ENCODE assay signal across 8 cellular contexts in the genomic region with DNA sequence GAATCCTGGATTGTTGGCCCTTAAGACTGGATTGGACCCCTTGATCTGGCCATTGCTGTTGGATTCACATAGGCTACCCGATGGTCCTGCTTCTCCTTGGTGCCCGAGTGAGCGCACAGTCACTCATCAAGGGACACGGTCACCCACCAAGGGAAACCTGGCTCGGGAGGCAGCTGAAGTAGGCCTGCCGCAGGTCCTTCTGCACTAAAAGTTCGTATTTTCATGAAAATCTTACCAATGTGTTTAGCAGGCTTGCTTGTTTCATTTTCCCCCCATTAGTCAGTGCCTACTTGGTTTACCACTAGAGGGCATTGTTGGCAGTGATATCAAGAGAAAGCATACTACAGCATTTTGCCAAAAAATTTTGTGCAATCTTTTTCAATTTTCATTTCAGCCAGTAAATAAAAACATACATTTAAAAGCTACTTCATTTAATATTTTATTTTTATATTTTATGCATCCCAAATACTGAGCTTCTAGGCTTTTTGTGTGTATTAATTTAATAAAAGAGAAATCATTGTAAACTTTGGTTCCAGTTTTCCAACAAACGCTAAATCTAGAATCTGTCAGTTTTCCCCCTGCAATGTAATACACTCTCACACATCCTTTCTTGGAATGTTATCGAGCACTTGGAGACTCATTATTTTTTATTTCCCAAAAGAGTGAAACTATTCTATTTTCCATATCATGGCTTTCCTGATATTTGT.
DNase-seq lines count a peak whose midpoint lies in the region; ATAC-seq and TF ChIP-seq lines count a peak whose summit lies in the region.

No MANE protein-coding gene starts in this region.

- no peak overlapping the region for H3K27ac ChIP-seq in PC-3 (ENCODE audit: low read length)
- H3K27ac ChIP-seq in spleen, result no peak overlapping the region

- POLR2A ChIA-PET in PC-3 (lab: Charles Lee; ENCODE audit: unreplicated experiment), result interaction anchor here (0.6 kb wide), 1 partner anchor 527 kb away, joined by 15 read pairs; no protein-coding TSS in a partner anchor

- peaks cover 13% of the 10 kb centered on the region for H3K4me1 Mint-ChIP-seq in Calu3 (ENCODE audit: low read depth, unreplicated experiment)

- peak overlapping the region; percentile 70 for H3K9ac ChIP-seq in PC-3 (ENCODE audit: low read length)

- H3K79me2 ChIP-seq in PC-3 (ENCODE audit: low read length), result no peaks in the 10 kb centered on the region

- H3K27ac Mint-ChIP-seq in Calu3 (ENCODE audit: unreplicated experiment), result peak overlapping the region; percentile 63

- 42 to 47% (median 46%) methylated on average over 9 of the region's 9 CpGs for WGBS in spleen, 5 donors

- no peaks in the 10 kb centered on the region for H3F3A ChIP-seq in PC-3 (ENCODE audit: low read length, unreplicated experiment)

- no peaks in the 10 kb centered on the region for H3K27me3 Mint-ChIP-seq in Calu3 (ENCODE audit: unreplicated experiment)

- TF ChIP-seq CTCF in Calu3 (IDR thresholded peaks at IDR 0.05; ENCODE audit: unreplicated experiment), result peak; percentile 68
- TF ChIP-seq CTCF in PC-3 (conservative IDR thresholded peaks at IDR 0.05; ENCODE audit: low read depth, low read length), result peak; percentile 93
- peak; percentile 39 to 85 (median 76) for TF ChIP-seq CTCF in spleen (IDR thresholded peaks at IDR 0.05 in 8 of 11, conservative IDR thresholded peaks at IDR 0.05 in 3 of 11)

- H3K4me2 ChIP-seq in PC-3 (ENCODE audit: low read length), result peak overlapping the region; percentile 99

- no peaks in the 10 kb centered on the region for H4K20me1 ChIP-seq in PC-3 (ENCODE audit: low read length)

- H2AFZ ChIP-seq in PC-3 (ENCODE audit: low read length), result peak overlapping the region; percentile 100

- no peaks in the 10 kb centered on the region for H3K36me3 ChIP-seq in PC-3 (ENCODE audit: low read depth, low read length)
- H3K36me3 ChIP-seq in spleen, result no peaks in the 10 kb centered on the region

- peak; percentile 67 for ATAC-seq in GM19025 (IDR thresholded peaks at IDR 0.05; ENCODE audit: low read depth, unreplicated experiment)
- ATAC-seq in PC-3, result peak; percentile 69
- ATAC-seq in GM18858 (IDR thresholded peaks at IDR 0.05; ENCODE audit: unreplicated experiment), result no peak

- CTCF ChIA-PET in Calu3 (lab: Charles Lee) (interaction anchor here (0.7 kb wide), 2 partner anchors 308 to 595 kb away, joined by 3 read pairs; no protein-coding TSS in a partner anchor), PC-3 (lab: Charles Lee) (interaction anchor here (0.6 to 0.9 kb wide), 3 partner anchors 523 to 677 kb away, joined by 3 to 4 read pairs (median 4); no protein-coding TSS in a partner anchor)

- no peaks in the 10 kb centered on the region for H3K9me3 Mint-ChIP-seq in Calu3 (ENCODE audit: low read depth, unreplicated experiment)

- intact Hi-C loops in Calu3 (cut with micrococcal nuclease; ENCODE audit: unreplicated experiment) (loop anchor here (1.0 to 10.0 kb wide), 4 partner anchors 121 to 1268 kb away; no protein-coding TSS in a partner anchor), PC-3 (cut with micrococcal nuclease) (loop anchor here (1.0 to 10.0 kb wide), 5 partner anchors 122 to 592 kb away; a partner anchor contains a TSS), spleen (cut with DNase I; ENCODE audit: low total_unique reads) (loop anchor here (5.0 kb wide), 1 partner anchor 591 kb away; no protein-coding TSS in a partner anchor)

- H3K9me2 ChIP-seq in PC-3 (replicated peaks; ENCODE audit: low read length), result no peaks in the 10 kb centered on the region

- peaks cover 20% of the 10 kb centered on the region for H3K4me1 ChIP-seq in PC-3 (ENCODE audit: insufficient read depth, low read length)
- H3K4me1 ChIP-seq in spleen, result peaks cover 0 to 11% (median 5%) of the 10 kb centered on the region in 6 donors

- H3K4me3 Mint-ChIP-seq in Calu3 (ENCODE audit: low read depth, unreplicated experiment), result peak overlapping the region; percentile 64

- no peak for TF ChIP-seq POLR2A in spleen (IDR thresholded peaks at IDR 0.05)

- H3K27me3 ChIP-seq in PC-3 (ENCODE audit: low read length) (no peaks in the 10 kb centered on the region), spleen (replicated peaks in 1 of 7) (no peaks in the 10 kb centered on the region)

- no peaks in the 10 kb centered on the region for H3K36me3 Mint-ChIP-seq in Calu3 (ENCODE audit: insufficient read depth, unreplicated experiment)

- peak; percentile 45 for DNase-seq in Calu3
- DNase-seq in HT1080 (ENCODE audit: low read depth), result peak; percentile 56
- peak; percentile 84 for DNase-seq in PC-3
- peak; percentile 47 for DNase-seq in brain pericyte (ENCODE audit: low read depth, low spot score)
- peak; percentile 85 for DNase-seq in iris pigment epithelial cell (ENCODE audit: low read depth)
- DNase-seq in spleen, result no peak

- H3K4me3 ChIP-seq in PC-3 (ENCODE audit: low read length), result peak overlapping the region; percentile 82
- H3K4me3 ChIP-seq in spleen, result peak overlapping the region in 2 of 8 donors; percentile 28 to 54

- BruUV-seq in Calu3 (replicated peaks; lab: Mats Ljungman, UMichigan), result no TSS peak
- no TSS peak for BruUV-seq in PC-3 (replicated peaks; lab: Mats Ljungman, UMichigan)

- H3K9me3 ChIP-seq in PC-3 (ENCODE audit: low read length), result no peaks in the 10 kb centered on the region
- no peaks in the 10 kb centered on the region for H3K9me3 ChIP-seq in spleen
